ENCODE assay signal across 14 cellular contexts in the genomic region with DNA sequence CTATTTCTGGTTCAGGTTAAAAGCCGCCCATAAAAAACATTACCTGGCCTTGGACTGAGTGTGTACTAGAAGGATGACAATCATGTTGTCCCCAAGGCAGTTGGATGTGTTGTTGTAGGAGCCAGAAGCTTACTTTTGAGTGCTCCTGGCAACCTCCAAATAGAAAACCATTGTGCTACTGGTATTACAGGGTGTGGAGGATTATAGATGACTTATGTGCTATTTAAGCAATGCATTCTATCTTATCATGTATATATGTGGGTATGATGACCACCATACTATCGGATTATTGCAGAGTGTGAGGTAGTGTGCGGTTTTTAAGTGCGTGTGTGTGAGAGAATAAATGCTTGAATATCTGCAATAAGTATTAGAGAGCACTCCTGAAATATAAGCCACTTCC. TPM values are rescaled to one million over a fixed set of nuclear protein-coding genes. Genes with fewer than 3 reads are reported as not detected.
DNase-seq lines count a peak whose midpoint lies in the region; ATAC-seq and TF ChIP-seq lines count a peak whose summit lies in the region.
"Had no signal": no experiment of that assay in that cellular context is flagged by ENCODE, and none has a peak within 500 bp of the region (broad histone marks: within the 10 kb centered on the region; RNA-seq: fewer than 3 reads in every experiment).

No MANE protein-coding gene starts in this region.

- TF ChIP-seq POLR2A in esophagus muscularis mucosa (IDR thresholded peaks at IDR 0.05; ENCODE audit: low read depth) = no peak

- no peaks in the 10 kb centered on the region for H3K9me3 ChIP-seq in esophagus muscularis mucosa
- H3K9me3 ChIP-seq: testis had no signal

- intact Hi-C loops in esophagus muscularis mucosa (cut with DNase I) = no loop called here

- H3K36me3 ChIP-seq in esophagus muscularis mucosa = no peaks in the 10 kb centered on the region

- H3K4me1 ChIP-seq in esophagus muscularis mucosa = peaks cover 14 to 37% (median 30%) of the 10 kb centered on the region in 4 donors

- no peak for TF ChIP-seq CTCF in esophagus muscularis mucosa (IDR thresholded peaks at IDR 0.05)

- no peaks in the 10 kb centered on the region for H3K27me3 Mint-ChIP-seq in T-helper 1 cell treated with Interleukin-12 subunit alpha and Interleukin-12 subunit beta and Interleukin-4 antibody, amounts not matched to agents 30 μg/mL and 1 μg/mL, for 36 hours (ENCODE audit: low read depth)
- no peaks in the 10 kb centered on the region for H3K27me3 Mint-ChIP-seq in T-cell
- H3K27me3 Mint-ChIP-seq in stimulated activated naive CD8-positive, alpha-beta T cell treated with anti-CD3 and anti-CD28 coated beads, Interleukin-15, Interleukin-2, amounts not matched to agents 100 ng/mL and 50 ng/mL, for 24 hours = no peaks in the 10 kb centered on the region

- peaks cover under 1% of the 10 kb centered on the region for H3K9me3 Mint-ChIP-seq in T-helper 1 cell treated with Interleukin-12 subunit alpha and Interleukin-12 subunit beta and Interleukin-4 antibody, amounts not matched to agents 30 μg/mL and 1 μg/mL, for 36 hours
- H3K9me3 Mint-ChIP-seq in T-cell = no peaks in the 10 kb centered on the region
- no peaks in the 10 kb centered on the region for H3K9me3 Mint-ChIP-seq in stimulated activated naive CD8-positive, alpha-beta T cell treated with anti-CD3 and anti-CD28 coated beads, Interleukin-15, Interleukin-2, amounts not matched to agents 100 ng/mL and 50 ng/mL, for 24 hours

- H3K27ac ChIP-seq in esophagus muscularis mucosa (replicated peaks in 1 of 4) = peak overlapping the region; percentile 69 to 77 (median 74)
- H3K27ac ChIP-seq: 22Rv1, testis had no signal

- peaks cover 34% of the 10 kb centered on the region for H3K36me3 Mint-ChIP-seq in T-helper 1 cell treated with Interleukin-12 subunit alpha and Interleukin-12 subunit beta and Interleukin-4 antibody, amounts not matched to agents 30 μg/mL and 1 μg/mL, for 36 hours (ENCODE audit: low read depth)
- H3K36me3 Mint-ChIP-seq in T-cell = peaks cover 27% of the 10 kb centered on the region
- no peaks in the 10 kb centered on the region for H3K36me3 Mint-ChIP-seq in stimulated activated naive CD8-positive, alpha-beta T cell treated with anti-CD3 and anti-CD28 coated beads, Interleukin-15, Interleukin-2, amounts not matched to agents 100 ng/mL and 50 ng/mL, for 24 hours (ENCODE audit: low read depth)

- H3K4me1 Mint-ChIP-seq in T-helper 1 cell treated with Interleukin-12 subunit alpha and Interleukin-12 subunit beta and Interleukin-4 antibody, amounts not matched to agents 30 μg/mL and 1 μg/mL, for 36 hours (ENCODE audit: low read depth) = peaks cover 80% of the 10 kb centered on the region
- peaks cover 90 to 95% (median 95%) of the 10 kb centered on the region in 3 donors for H3K4me1 Mint-ChIP-seq in T-cell
- H3K4me1 Mint-ChIP-seq in stimulated activated naive CD8-positive, alpha-beta T cell treated with anti-CD3 and anti-CD28 coated beads, Interleukin-15, Interleukin-2, amounts not matched to agents 100 ng/mL and 50 ng/mL, for 24 hours (ENCODE audit: low read depth) = peaks cover 98% of the 10 kb centered on the region

- no peak for TF ChIP-seq EP300 in esophagus muscularis mucosa (IDR thresholded peaks at IDR 0.05)

- H3K27ac Mint-ChIP-seq in T-helper 1 cell treated with Interleukin-12 subunit alpha and Interleukin-12 subunit beta and Interleukin-4 antibody, amounts not matched to agents 30 μg/mL and 1 μg/mL, for 36 hours = peak overlapping the region; percentile 88
- peak overlapping the region; percentile 94 for H3K27ac Mint-ChIP-seq in T-cell
- H3K27ac Mint-ChIP-seq in stimulated activated naive CD8-positive, alpha-beta T cell treated with anti-CD3 and anti-CD28 coated beads, Interleukin-15, Interleukin-2, amounts not matched to agents 100 ng/mL and 50 ng/mL, for 24 hours = peak overlapping the region; percentile 98

- DNase-seq in T-helper 1 cell (no peak), T-cell (no peak), esophagus muscularis mucosa (ENCODE audit: extremely low spot score) (no peak)
- no peak for DNase-seq in stimulated activated CD4-positive, alpha-beta T cell treated with anti-CD3 and anti-CD28 coated beads, Interleukin-2, amount 100 ng/mL, for 24 hours
- DNase-seq: DMS53, midbrain, NCI-H1105 treated with DMSO at 0.1 percent for 48 hours, NCI-H510A, testis had no signal

- 93% methylated on average over 4 of the region's 4 CpGs for WGBS in esophagus muscularis mucosa

- POLR2A ChIA-PET in T-cell (lab: Charles Lee) = interaction anchor here (0.6 to 5.2 kb wide), 8 partner anchors 11 to 58 kb away, joined by 3 to 51 read pairs (median 8); a partner anchor contains a TSS

- no peaks in the 10 kb centered on the region for H3K27me3 ChIP-seq in esophagus muscularis mucosa
- H3K27me3 ChIP-seq: testis had no signal

- peak overlapping the region; percentile 56 for H3K4me3 Mint-ChIP-seq in T-helper 1 cell treated with Interleukin-12 subunit alpha and Interleukin-12 subunit beta and Interleukin-4 antibody, amounts not matched to agents 30 μg/mL and 1 μg/mL, for 36 hours
- peak overlapping the region; percentile 54 to 73 (median 68) for H3K4me3 Mint-ChIP-seq in T-cell
- peak overlapping the region; percentile 79 for H3K4me3 Mint-ChIP-seq in stimulated activated naive CD8-positive, alpha-beta T cell treated with anti-CD3 and anti-CD28 coated beads, Interleukin-15, Interleukin-2, amounts not matched to agents 100 ng/mL and 50 ng/mL, for 24 hours

- H3K4me3 ChIP-seq in esophagus muscularis mucosa = no peak overlapping the region
- H3K4me3 ChIP-seq: testis had no signal

- no peak for ATAC-seq in T-cell (replicated peaks in 1 of 4)
- no peak for ATAC-seq in GM21737 (IDR thresholded peaks at IDR 0.05; ENCODE audit: unreplicated experiment)
- no peak for ATAC-seq in HG03354 (IDR thresholded peaks at IDR 0.05; ENCODE audit: poor library complexity, severe bottlenecking, unreplicated experiment)

- CTCF ChIA-PET in T-cell (lab: Charles Lee) = interaction anchor here (0.6 to 5.4 kb wide), 5 partner anchors 12 to 137 kb away, joined by 3 to 34 read pairs (median 4); no protein-coding TSS in a partner anchor

RNA-seq across cellular contexts. Expression of a gene that starts 11.9 kb away (rescaled TPM):
- 100 to 1,000 TPM; 408 to 705 (median 423) TPM for total RNA-seq in T-cell
- total RNA-seq in esophagus muscularis mucosa = 100 to 1,000 TPM; 635 to 868 (median 720) TPM
